ENCODE assay signal across 8 cellular contexts in genomic region chr9:93453047-93453914, GRCh38. TPM values are rescaled to one million over a fixed set of nuclear protein-coding genes. Genes with fewer than 3 reads are reported as not detected.
A peak's percentile ranks its signal among the peaks of the same experiment; 100 is the strongest.
DNase-seq lines count a peak whose midpoint lies in the region; ATAC-seq, FAIRE-seq and TF ChIP-seq lines count a peak whose summit lies in the region.

FAM120AOS (minus strand) TSS chr9:93453581; CDS start chr9:93452709, 872 bp downstream.

- H3K27me3 ChIP-seq in HUES64 (ENCODE audit: insufficient read depth, low read length) (no peaks in the 10 kb centered on the region), endothelial cell of umbilical vein (ENCODE audit: control insufficient read depth in 2 of 2, insufficient read depth in 2 of 2, low read length in 2 of 2) (no peaks in the 10 kb centered on the region)

- CTCF ChIA-PET in OCI-LY7 (lab: Charles Lee; ENCODE audit: unreplicated experiment), result interaction anchor here (0.6 to 1.2 kb wide), 3 partner anchors 9 to 299 kb away, joined by 3 to 4 read pairs (median 4); no protein-coding TSS in a partner anchor
- CTCF ChIA-PET in endothelial cell of umbilical vein (lab: Charles Lee), result interaction anchor here (0.8 to 2.1 kb wide), 6 partner anchors 10 to 345 kb away, joined by 3 to 46 read pairs (median 7); no protein-coding TSS in a partner anchor

- intact Hi-C loops in OCI-LY7 (cut with micrococcal nuclease; ENCODE audit: unreplicated experiment), result loop anchor here (1.0 to 5.0 kb wide), 3 partner anchors 113 to 296 kb away; no protein-coding TSS in a partner anchor
- intact Hi-C loops in endothelial cell of umbilical vein (cut with micrococcal nuclease), result loop anchor here (1.0 to 5.0 kb wide), 6 partner anchors 49 to 578 kb away; no protein-coding TSS in a partner anchor

- in situ Hi-C loops in Caki2 (cut with HindIII; ENCODE audit: low pct_unique_long_range_greater_than_20kb, low sequenced_read_pairs), result no loop called here

- H3K9me2 ChIP-seq in OCI-LY7 (ENCODE audit: insufficient read depth, low read length), result no peaks in the 10 kb centered on the region

- WGBS in HUES64, result under 1% methylated on average over 34 of the region's 34 CpGs

- H3K79me2 ChIP-seq in OCI-LY7 (ENCODE audit: insufficient read depth, low read depth, low read length) (peaks cover 89% of the 10 kb centered on the region), endothelial cell of umbilical vein (ENCODE audit: control insufficient read depth, insufficient read depth, low read length) (peaks cover 79% of the 10 kb centered on the region)

- H3K4me2 ChIP-seq in OCI-LY7 (ENCODE audit: low read length) (peak within 1 kb of the TSS; percentile 73), endothelial cell of umbilical vein (ENCODE audit: insufficient read depth, low read length) (peak within 1 kb of the TSS; percentile 91)

- no peak for TF ChIP-seq CTCF in OCI-LY7 (conservative IDR thresholded peaks at IDR 0.05; ENCODE audit: low read length)
- TF ChIP-seq CTCF in endothelial cell of umbilical vein (IDR thresholded peaks at IDR 0.05; ENCODE audit: extremely low read depth in 1 of 2, insufficient read depth in 1 of 2, low read depth in 1 of 2, low read length in 2 of 2), result no peak

- H3K4me3 ChIP-seq in HUES64 (ENCODE audit: low read length), result peak within 1 kb of the TSS; percentile 75
- peak within 1 kb of the TSS; percentile 83 for H3K4me3 ChIP-seq in OCI-LY7 (ENCODE audit: low read depth, low read length, poor library complexity, severe bottlenecking)
- H3K4me3 ChIP-seq in endothelial cell of umbilical vein (replicated peaks in 1 of 3; ENCODE audit: insufficient read depth in 1 of 3, low read depth in 1 of 3, low read length in 3 of 3), result peak within 1 kb of the TSS; percentile 85 to 99 (median 88)

- BruUV-seq in OCI-LY7 (replicated peaks; lab: Mats Ljungman, UMichigan) (TSS peak; percentile 74), endothelial cell of umbilical vein (replicated peaks; lab: Mats Ljungman, UMichigan) (TSS peak; percentile 29)

- peak within 1 kb of the TSS; percentile 71; the same call in 1 of the 2 replicates for H3K27ac ChIP-seq in HUES64 (ENCODE audit: low read depth, low read length)
- peak within 1 kb of the TSS; percentile 74 for H3K27ac ChIP-seq in OCI-LY7 (ENCODE audit: low read depth, low read length, poor library complexity, severe bottlenecking)
- H3K27ac ChIP-seq in endothelial cell of umbilical vein (ENCODE audit: insufficient read depth, low read depth, low read length), result peak within 1 kb of the TSS; percentile 58

- FAIRE-seq in endothelial cell of umbilical vein (lab: Jason Lieb, UNC), result peak; percentile 95

- H3K9ac ChIP-seq in HUES64 (ENCODE audit: low read depth, low read length) (peak within 1 kb of the TSS; percentile 86), endothelial cell of umbilical vein (replicated peaks; ENCODE audit: extremely low read depth, insufficient read depth, low read length) (peak within 1 kb of the TSS; percentile 89)

- ATAC-seq in GM21423 (IDR thresholded peaks at IDR 0.05; ENCODE audit: unreplicated experiment), result peak; percentile 60

- dilution Hi-C loops in endothelial cell of umbilical vein (cut with MboI; ENCODE audit: extremely low pct_ligation_motif_present, low sequenced_read_pairs), result no loop called here

- H3K36me3 ChIP-seq in HUES64 (ENCODE audit: insufficient read depth, low read length), result peaks cover 20% of the 10 kb centered on the region
- peaks cover 68% of the 10 kb centered on the region for H3K36me3 ChIP-seq in OCI-LY7 (ENCODE audit: insufficient read depth, low read length)
- no peaks in the 10 kb centered on the region for H3K36me3 ChIP-seq in endothelial cell of umbilical vein (ENCODE audit: control insufficient read depth in 2 of 2, extremely low read depth in 1 of 2, insufficient read depth in 2 of 2, low read length in 2 of 2)

- peaks cover 16% of the 10 kb centered on the region for H3K4me1 ChIP-seq in HUES64 (ENCODE audit: insufficient read depth, low read length)
- peaks cover 58% of the 10 kb centered on the region for H3K4me1 ChIP-seq in OCI-LY7 (ENCODE audit: insufficient read depth, low read length, poor library complexity, severe bottlenecking)
- H3K4me1 ChIP-seq in endothelial cell of umbilical vein (ENCODE audit: control insufficient read depth, extremely low read depth, insufficient read depth, low read length), result peaks cover 11% of the 10 kb centered on the region

- H3K9me3 ChIP-seq in HUES64 (ENCODE audit: insufficient read depth, low read depth, low read length), result no peaks in the 10 kb centered on the region
- no peaks in the 10 kb centered on the region for H3K9me3 ChIP-seq in OCI-LY7 (ENCODE audit: low read length)
- no peaks in the 10 kb centered on the region for H3K9me3 ChIP-seq in endothelial cell of umbilical vein (replicated peaks; ENCODE audit: control insufficient read depth, insufficient read depth, low read length)

- H3K9me1 ChIP-seq in endothelial cell of umbilical vein (replicated peaks; ENCODE audit: control insufficient read depth, extremely low read depth, insufficient read depth, low read length), result no peaks in the 10 kb centered on the region

- H2AFZ ChIP-seq in OCI-LY7 (ENCODE audit: low read length), result no peak within 1 kb of the TSS
- peak within 1 kb of the TSS; percentile 37 for H2AFZ ChIP-seq in endothelial cell of umbilical vein (ENCODE audit: low read depth, low read length)

- DNase-seq in Caki2 (ENCODE audit: low read depth) (peak; percentile 91), OCI-LY7 (ENCODE audit: low spot score) (peak; percentile 91), activated T-cell treated with anti-CD3 and anti-CD28 coated beads for 1 hour (ENCODE audit: low read depth) (peak; percentile 68), endothelial cell of umbilical vein (ENCODE audit: low read depth, low spot score) (peak; percentile 94), midbrain (lab: John Stamatoyannopoulos, UW) (peak; percentile 95)
- DNase-seq in stimulated activated CD8-positive, alpha-beta memory T cell treated with anti-CD3 and anti-CD28 coated beads, Interleukin-2, amount 100 ng/mL, for 1 hour (ENCODE audit: low read depth in 2 of 2), result peak; percentile 66 to 69

- POLR2A ChIA-PET in OCI-LY7 (lab: Charles Lee), result interaction anchor here (0.6 to 3.2 kb wide), 6 partner anchors 11 to 561 kb away, joined by 3 to 34 read pairs (median 6); no protein-coding TSS in a partner anchor
- POLR2A ChIA-PET in endothelial cell of umbilical vein (lab: Charles Lee), result interaction anchor here (1.0 to 1.4 kb wide), 2 partner anchors 113 to 358 kb away, joined by 4 to 6 read pairs; partner anchors contain the start of gene CARD19

- TF ChIP-seq POLR2A in endothelial cell of umbilical vein (IDR thresholded peaks at IDR 0.05; ENCODE audit: low read depth, low read length), result no peak

- H4K20me1 ChIP-seq in OCI-LY7 (ENCODE audit: insufficient read depth, low read length) (peaks cover 19% of the 10 kb centered on the region; the same call in 1 of the 2 replicates), endothelial cell of umbilical vein (replicated peaks; ENCODE audit: control insufficient read depth, extremely low read depth, insufficient read depth, low read length) (peaks cover 11% of the 10 kb centered on the region)

TF ChIP-seq in endothelial cell of umbilical vein, 7 proteins besides CTCF, POLR2A, EP300 and RAD21:
- TF ChIP-seq JUN (IDR thresholded peaks at IDR 0.05; ENCODE audit: borderline replicate concordance, insufficient read depth, insufficient read length, low read depth) (no peak), EZH2 (IDR thresholded peaks at IDR 0.05; ENCODE audit: borderline replicate concordance, low read depth, low read length, severe bottlenecking) (no peak), POLR2AphosphoS5 (IDR thresholded peaks at IDR 0.05; ENCODE audit: insufficient read depth, low read depth, low read length) (peak; percentile 12), GATA2 (IDR thresholded peaks at IDR 0.05; ENCODE audit: insufficient read depth, insufficient read length, low read depth, low read length) (no peak)
- TF ChIP-seq, protein P1, sequence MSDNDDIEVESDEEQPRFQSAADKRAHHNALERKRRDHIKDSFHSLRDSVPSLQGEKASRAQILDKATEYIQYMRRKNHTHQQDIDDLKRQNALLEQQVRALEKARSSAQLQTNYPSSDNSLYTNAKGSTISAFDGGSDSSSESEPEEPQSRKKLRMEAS (IDR thresholded peaks at IDR 0.05; ENCODE audit: insufficient read depth, insufficient read length), result no peak

RNA-seq across cellular contexts. Expression of gene FAM120AOS, which starts in this region (rescaled TPM):
- total RNA-seq in Caki2 (2014; rRNA removed; shearing (Covaris generic); ENCODE audit: low replicate concordance), result 63.1 and 74.6 TPM in 2 replicates
- polyA plus RNA-seq in HUES64 (2013, experiment 1 of 2), result 36.5 TPM
- 39.5 TPM for polyA plus RNA-seq in HUES64 (2013, experiment 2 of 2)
- 47.1 and 50.2 TPM in 2 replicates for total RNA-seq in OCI-LY7 (2014; rRNA removed; shearing (Covaris generic))
- total RNA-seq in OCI-LY7 (2022), result 55.0 and 55.7 TPM in 2 replicates
- 28.8 and 32.4 TPM in 2 replicates for total RNA-seq in endothelial cell of umbilical vein
- polyA plus RNA-seq in endothelial cell of umbilical vein, result 25.9 and 26.4 TPM in 2 replicates
- polyA plus RNA-seq in endothelial cell of umbilical vein (2011; cell fraction: cytosol; rRNA removed), result 27.5 and 29.1 TPM in 2 replicates
- 19.3 and 19.6 TPM in 2 replicates for polyA plus RNA-seq in endothelial cell of umbilical vein (2011; cell fraction: nucleus; rRNA removed)
- 25.8 and 35.4 TPM in 2 replicates for polyA plus RNA-seq in endothelial cell of umbilical vein (2012)
- polyA minus RNA-seq in endothelial cell of umbilical vein, result 20.2 and 25.1 TPM in 2 replicates
- 18.7 TPM for polyA minus RNA-seq in endothelial cell of umbilical vein (2011; cell fraction: cytosol; rRNA and poly(A)+ RNA removed)
- 15.3 and 19.0 TPM in 2 replicates for polyA minus RNA-seq in endothelial cell of umbilical vein (2011; cell fraction: nucleus; rRNA and poly(A)+ RNA removed)

Comparison
In these comparisons a context has a peak if more than half of its experiments do, and no peak if none do; other contexts are left out.
1. Peak in every context shown above with its lines: DNase-seq, ATAC-seq, H3K4me3 ChIP-seq and H3K27ac ChIP-seq.